22 cellular contexts compared by ENCODE assay signal in the genomic region with DNA sequence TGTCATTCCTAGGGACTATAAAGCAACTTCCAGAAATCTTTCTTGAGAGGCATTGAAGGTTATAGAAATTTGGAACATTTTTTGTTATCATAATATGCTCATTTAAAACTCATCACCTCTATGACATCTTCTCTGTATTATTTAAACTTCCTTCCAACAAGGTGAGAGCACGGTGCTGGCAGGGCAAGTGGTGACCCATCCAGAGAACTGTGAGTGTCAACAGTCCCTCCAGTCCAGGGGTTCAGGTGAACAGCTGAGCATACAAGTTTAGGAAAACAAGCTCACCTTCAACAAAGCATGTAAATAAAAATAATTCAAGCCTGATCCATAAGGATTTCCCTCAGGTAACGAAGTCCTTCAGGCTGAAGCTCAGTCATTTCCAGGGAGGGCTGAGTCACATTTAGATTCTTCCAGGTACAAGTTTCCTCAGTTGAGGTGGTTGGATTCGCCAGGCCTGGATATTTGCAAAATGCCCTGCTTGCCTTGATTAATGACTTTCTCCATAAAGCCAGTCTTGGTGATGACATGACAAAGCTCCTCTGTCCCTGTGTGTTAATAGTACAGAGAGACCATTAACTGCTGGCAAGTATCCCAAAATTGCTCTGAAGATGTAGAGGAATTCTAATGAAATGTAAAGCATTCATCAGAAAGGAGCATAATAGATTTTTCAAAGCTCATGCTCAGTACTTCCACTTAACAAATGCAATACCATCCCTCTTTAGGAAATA.
DNase-seq lines count a peak whose midpoint lies in the region; ATAC-seq, FAIRE-seq and TF ChIP-seq lines count a peak whose summit lies in the region.
"Had no signal": no experiment of that assay in that cellular context is flagged by ENCODE, and none has a peak within 500 bp of the region (broad histone marks: within the 10 kb centered on the region; RNA-seq: fewer than 3 reads in every experiment).

No MANE protein-coding gene starts in this region.

- no peaks in the 10 kb centered on the region for H3K27me3 Mint-ChIP-seq in astrocyte (ENCODE audit: low read depth, unreplicated experiment)
- H3K27me3 Mint-ChIP-seq: activated B cell treated with CpG ODN at 0.5 μM for 24 hours; activated CD8-positive, alpha-beta T cell treated with anti-CD3 and anti-CD28 coated beads for 36 hours; B cell had no signal

- H3K27me3 ChIP-seq in astrocyte (ENCODE audit: insufficient read depth, low read length) (no peaks in the 10 kb centered on the region), suprapubic skin (no peaks in the 10 kb centered on the region)
- H3K27me3 ChIP-seq: body of pancreas, colonic mucosa had no signal

- H3K27ac ChIP-seq in astrocyte (ENCODE audit: low read depth, low read length) (no peak overlapping the region), suprapubic skin (no peak overlapping the region)
- H3K27ac ChIP-seq: body of pancreas, colonic mucosa, HL-60, skin epidermis had no signal

- TF ChIP-seq CTCF in astrocyte (IDR thresholded peaks at IDR 0.05; ENCODE audit: insufficient read depth, low read depth, low read length) (no peak), suprapubic skin (IDR thresholded peaks at IDR 0.05) (no peak)

- TF ChIP-seq POLR2A in suprapubic skin (IDR thresholded peaks at IDR 0.05) = no peak

- H3K4me1 Mint-ChIP-seq in astrocyte (ENCODE audit: low read depth, unreplicated experiment) = peaks cover 5% of the 10 kb centered on the region

- H3K36me3 ChIP-seq in astrocyte (ENCODE audit: insufficient read depth, low read length) (no peaks in the 10 kb centered on the region), suprapubic skin (no peaks in the 10 kb centered on the region)
- H3K36me3 ChIP-seq: colonic mucosa had no signal

- WGBS in suprapubic skin = 84% methylated on average over 3 of the region's 3 CpGs

- peak; percentile 88 for DNase-seq in COLO829 (ENCODE audit: low spot score)
- DNase-seq in HTR-8/SVneo (ENCODE audit: insufficient read length, low spot score) = peak; percentile 26
- peak; percentile 41 for DNase-seq in astrocyte (ENCODE audit: low read depth)
- no peak for DNase-seq in left lobe of liver (ENCODE audit: low spot score)
- no peak for DNase-seq in activated naive CD4-positive, alpha-beta T cell treated with Interleukin-2 at 50 U/mL for 16 hours
- DNase-seq in stimulated activated CD4-positive, alpha-beta T cell treated with anti-CD3 and anti-CD28 coated beads, Interleukin-4, amount 100 ng/mL, for 4 hours = no peak
- DNase-seq in suprapubic skin (ENCODE audit: low spot score in 2 of 2) = no peak
- DNase-seq: activated B cell treated with CpG ODN at 0.5 μM for 24 hours; activated CD8-positive, alpha-beta T cell treated with anti-CD3 and anti-CD28 coated beads for 36 hours; activated naive CD4-positive, alpha-beta T cell treated with anti-CD3 and anti-CD28 coated beads, Interleukin-2, amount 50 U/mL, for 16 hours; activated T-cell treated with anti-CD3 and anti-CD28 coated beads, Interleukin-2, amount 50 U/mL, for 1 hour; body of pancreas; colonic mucosa; H7; NCI-H2081 treated with DMSO at 0.1 percent for 48 hours; nephron progenitor cell; stimulated activated CD4-positive, alpha-beta T cell treated with anti-CD3 and anti-CD28 coated beads, Interleukin-2, amount 100 ng/mL, for 48 hours; T-helper 9 cell had no signal

- H3K27ac Mint-ChIP-seq in astrocyte (ENCODE audit: unreplicated experiment) = no peak overlapping the region
- H3K27ac Mint-ChIP-seq: activated B cell treated with CpG ODN at 0.5 μM for 24 hours; activated CD8-positive, alpha-beta T cell treated with anti-CD3 and anti-CD28 coated beads for 36 hours; B cell; nephron progenitor cell had no signal

- H4K20me1 ChIP-seq in astrocyte (ENCODE audit: insufficient read depth, low read length) = no peaks in the 10 kb centered on the region

- no peak overlapping the region for H3K9ac ChIP-seq in astrocyte (ENCODE audit: low read length)

- peak; percentile 67 for ATAC-seq in left lobe of liver
- ATAC-seq in HG03196 (IDR thresholded peaks at IDR 0.05; ENCODE audit: unreplicated experiment) = no peak
- ATAC-seq: activated CD8-positive, alpha-beta T cell treated with anti-CD3 and anti-CD28 coated beads for 36 hours; body of pancreas had no signal

- no peak overlapping the region for H3K4me2 ChIP-seq in astrocyte (ENCODE audit: low read length)

- FAIRE-seq in HTR-8/SVneo (lab: Jason Lieb, UNC) (no peak), astrocyte (lab: Jason Lieb, UNC) (peak; percentile 47)

- no peaks in the 10 kb centered on the region for H3K36me3 Mint-ChIP-seq in astrocyte (ENCODE audit: low read depth, unreplicated experiment)

- no peak for TF ChIP-seq EP300 in suprapubic skin (IDR thresholded peaks at IDR 0.05)

- no peak overlapping the region for H3K4me3 Mint-ChIP-seq in astrocyte (ENCODE audit: unreplicated experiment)
- H3K4me3 Mint-ChIP-seq: activated CD8-positive, alpha-beta T cell treated with anti-CD3 and anti-CD28 coated beads for 36 hours; nephron progenitor cell had no signal

- H3K4me1 ChIP-seq in astrocyte (ENCODE audit: insufficient read depth, low read length) (no peaks in the 10 kb centered on the region), suprapubic skin (no peaks in the 10 kb centered on the region)
- H3K4me1 ChIP-seq: body of pancreas, colonic mucosa had no signal

- no peaks in the 10 kb centered on the region for H3K79me2 ChIP-seq in astrocyte (ENCODE audit: insufficient read depth, low read length)

- H3K4me3 ChIP-seq in astrocyte (ENCODE audit: insufficient read depth, low read depth, low read length) (no peak overlapping the region), suprapubic skin (no peak overlapping the region)
- H3K4me3 ChIP-seq: body of pancreas, colonic mucosa, skin epidermis had no signal

- H3K9me3 Mint-ChIP-seq in astrocyte (ENCODE audit: unreplicated experiment) = no peaks in the 10 kb centered on the region
- H3K9me3 Mint-ChIP-seq: activated B cell treated with CpG ODN at 0.5 μM for 24 hours; activated CD8-positive, alpha-beta T cell treated with anti-CD3 and anti-CD28 coated beads for 36 hours had no signal

- no peak overlapping the region for H2AFZ ChIP-seq in astrocyte (ENCODE audit: low read depth, low read length)

- H3K9me3 ChIP-seq in astrocyte (ENCODE audit: insufficient read depth, low read depth, low read length) (no peaks in the 10 kb centered on the region), suprapubic skin (no peaks in the 10 kb centered on the region)
- H3K9me3 ChIP-seq: body of pancreas, colonic mucosa had no signal

Comparison
In these comparisons a context has a peak if more than half of its experiments do, and no peak if none do; other contexts are left out.
1. DNase-seq: peak in COLO829 (single experiment), HTR-8/SVneo (single experiment) and astrocyte (single experiment); none in left lobe of liver (single experiment), activated naive CD4-positive, alpha-beta T cell treated with Interleukin-2 at 50 U/mL for 16 hours (single experiment), stimulated activated CD4-positive, alpha-beta T cell treated with anti-CD3 and anti-CD28 coated beads, Interleukin-4, amount 100 ng/mL, for 4 hours (0 of 2) and suprapubic skin (0 of 2).